In genomic region chr11:117796456-117797428, GRCh38 we compare ENCODE assay signal across 1 cellular context.
TF ChIP-seq lines count a peak whose summit lies in the region.

A gene with protein sequence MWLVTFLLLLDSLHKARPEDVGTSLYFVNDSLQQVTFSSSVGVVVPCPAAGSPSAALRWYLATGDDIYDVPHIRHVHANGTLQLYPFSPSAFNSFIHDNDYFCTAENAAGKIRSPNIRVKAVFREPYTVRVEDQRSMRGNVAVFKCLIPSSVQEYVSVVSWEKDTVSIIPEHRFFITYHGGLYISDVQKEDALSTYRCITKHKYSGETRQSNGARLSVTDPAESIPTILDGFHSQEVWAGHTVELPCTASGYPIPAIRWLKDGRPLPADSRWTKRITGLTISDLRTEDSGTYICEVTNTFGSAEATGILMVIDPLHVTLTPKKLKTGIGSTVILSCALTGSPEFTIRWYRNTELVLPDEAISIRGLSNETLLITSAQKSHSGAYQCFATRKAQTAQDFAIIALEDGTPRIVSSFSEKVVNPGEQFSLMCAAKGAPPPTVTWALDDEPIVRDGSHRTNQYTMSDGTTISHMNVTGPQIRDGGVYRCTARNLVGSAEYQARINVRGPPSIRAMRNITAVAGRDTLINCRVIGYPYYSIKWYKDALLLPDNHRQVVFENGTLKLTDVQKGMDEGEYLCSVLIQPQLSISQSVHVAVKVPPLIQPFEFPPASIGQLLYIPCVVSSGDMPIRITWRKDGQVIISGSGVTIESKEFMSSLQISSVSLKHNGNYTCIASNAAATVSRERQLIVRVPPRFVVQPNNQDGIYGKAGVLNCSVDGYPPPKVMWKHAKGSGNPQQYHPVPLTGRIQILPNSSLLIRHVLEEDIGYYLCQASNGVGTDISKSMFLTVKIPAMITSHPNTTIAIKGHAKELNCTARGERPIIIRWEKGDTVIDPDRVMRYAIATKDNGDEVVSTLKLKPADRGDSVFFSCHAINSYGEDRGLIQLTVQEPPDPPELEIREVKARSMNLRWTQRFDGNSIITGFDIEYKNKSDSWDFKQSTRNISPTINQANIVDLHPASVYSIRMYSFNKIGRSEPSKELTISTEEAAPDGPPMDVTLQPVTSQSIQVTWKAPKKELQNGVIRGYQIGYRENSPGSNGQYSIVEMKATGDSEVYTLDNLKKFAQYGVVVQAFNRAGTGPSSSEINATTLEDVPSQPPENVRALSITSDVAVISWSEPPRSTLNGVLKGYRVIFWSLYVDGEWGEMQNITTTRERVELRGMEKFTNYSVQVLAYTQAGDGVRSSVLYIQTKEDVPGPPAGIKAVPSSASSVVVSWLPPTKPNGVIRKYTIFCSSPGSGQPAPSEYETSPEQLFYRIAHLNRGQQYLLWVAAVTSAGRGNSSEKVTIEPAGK (N-terminal part only) (minus strand): TSS chr11:117797216. CDS start chr11:117797079, 137 bp downstream.

TF ChIP-seq in HEK293, 187 proteins besides CTCF, POLR2A, EP300 and RAD21 (continued from another document):
- TF ChIP-seq ZNF692 (tag by site-specific recombination; IDR thresholded peaks at IDR 0.05) (no peak), KLF16 (tag by site-specific recombination; IDR thresholded peaks at IDR 0.05) (no peak), ZBTB26 (tag by site-specific recombination; optimal IDR thresholded peaks at IDR 0.05) (peak; percentile 37), ZNF621 (tag by site-specific recombination; IDR thresholded peaks at IDR 0.05) (no peak), ZNF792 (tag by site-specific recombination; IDR thresholded peaks at IDR 0.05) (no peak), ZFHX2 (tag by site-specific recombination; conservative IDR thresholded peaks at IDR 0.05) (peak; percentile 54), ZNF48 (tag by site-specific recombination; IDR thresholded peaks at IDR 0.05) (no peak), SCRT1 (tag by site-specific recombination; IDR thresholded peaks at IDR 0.05; ENCODE audit: borderline replicate concordance) (no peak), SALL2 (tag by site-specific recombination; IDR thresholded peaks at IDR 0.05; ENCODE audit: borderline replicate concordance) (no peak), ZNF473 (tag by site-specific recombination; IDR thresholded peaks at IDR 0.05) (no peak), ZXDB (tag by site-specific recombination; IDR thresholded peaks at IDR 0.05) (no peak), GLIS1 (tag by site-specific recombination; IDR thresholded peaks at IDR 0.05) (peak; percentile 23; the same call in 1 of the 2 replicates)
- TF ChIP-seq, protein P1, sequence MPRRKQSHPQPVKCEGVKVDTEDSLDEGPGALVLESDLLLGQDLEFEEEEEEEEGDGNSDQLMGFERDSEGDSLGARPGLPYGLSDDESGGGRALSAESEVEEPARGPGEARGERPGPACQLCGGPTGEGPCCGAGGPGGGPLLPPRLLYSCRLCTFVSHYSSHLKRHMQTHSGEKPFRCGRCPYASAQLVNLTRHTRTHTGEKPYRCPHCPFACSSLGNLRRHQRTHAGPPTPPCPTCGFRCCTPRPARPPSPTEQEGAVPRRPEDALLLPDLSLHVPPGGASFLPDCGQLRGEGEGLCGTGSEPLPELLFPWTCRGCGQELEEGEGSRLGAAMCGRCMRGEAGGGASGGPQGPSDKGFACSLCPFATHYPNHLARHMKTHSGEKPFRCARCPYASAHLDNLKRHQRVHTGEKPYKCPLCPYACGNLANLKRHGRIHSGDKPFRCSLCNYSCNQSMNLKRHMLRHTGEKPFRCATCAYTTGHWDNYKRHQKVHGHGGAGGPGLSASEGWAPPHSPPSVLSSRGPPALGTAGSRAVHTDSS (tag by site-specific recombination; IDR thresholded peaks at IDR 0.05): no peak
- TF ChIP-seq, protein P2, sequence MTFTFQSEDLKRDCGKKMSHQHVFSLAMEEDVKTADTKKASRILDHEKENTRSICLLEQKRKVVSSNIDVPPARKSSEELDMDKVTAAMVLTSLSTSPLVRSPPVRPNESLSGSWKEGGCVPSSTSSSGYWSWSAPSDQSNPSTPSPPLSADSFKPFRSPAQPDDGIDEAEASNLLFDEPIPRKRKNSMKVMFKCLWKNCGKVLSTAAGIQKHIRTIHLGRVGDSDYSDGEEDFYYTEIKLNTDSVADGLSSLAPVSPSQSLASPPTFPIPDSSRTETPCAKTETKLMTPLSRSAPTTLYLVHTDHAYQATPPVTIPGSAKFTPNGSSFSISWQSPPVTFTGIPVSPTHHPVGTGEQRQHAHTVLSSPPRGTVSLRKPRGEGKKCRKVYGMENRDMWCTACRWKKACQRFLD (tag by site-specific recombination; IDR thresholded peaks at IDR 0.05): no peak
